ENCODE assay signal across 8 cellular contexts in genomic region chr3:23809840-23810341, GRCh38. TPM values are rescaled to one million over a fixed set of nuclear protein-coding genes. Genes with fewer than 3 reads are reported as not detected.
DNase-seq lines count a peak whose midpoint lies in the region; TF ChIP-seq lines count a peak whose summit lies in the region.

No MANE protein-coding gene starts in this region.

- H3K4me3 ChIP-seq in SJCRH30: peak overlapping the region; percentile 65
- peak overlapping the region; percentile 83 to 86 for H3K4me3 ChIP-seq in esophagus (ENCODE audit: low read depth in 1 of 2, low read length in 2 of 2)
- H3K4me3 ChIP-seq in prostate gland: peak overlapping the region; percentile 54 to 72

- TF ChIP-seq CTCF in prostate gland (IDR thresholded peaks at IDR 0.05): no peak

- H3K9me3 ChIP-seq in SJCRH30 (replicated peaks) (no peaks in the 10 kb centered on the region), esophagus (ENCODE audit: control insufficient read depth in 2 of 2, insufficient read depth in 1 of 2, low read depth in 1 of 2, low read length in 1 of 2) (no peaks in the 10 kb centered on the region), prostate gland (no peaks in the 10 kb centered on the region)

- intact Hi-C loops in prostate gland (cut with DNase I): loop anchor here (10.0 kb wide), 1 partner anchor 605 kb away; the partner anchor contains the start of gene UBE2E2

- no peaks in the 10 kb centered on the region for H3K27me3 ChIP-seq in SJCRH30
- H3K27me3 ChIP-seq in esophagus (ENCODE audit: control insufficient read depth in 1 of 2, insufficient read depth in 2 of 2, low read length in 2 of 2): no peaks in the 10 kb centered on the region
- no peaks in the 10 kb centered on the region for H3K27me3 ChIP-seq in prostate gland (replicated peaks; ENCODE audit: insufficient read depth)

- WGBS in esophagus, 2 donors: 38 to 47% methylated on average over 13 of the region's 13 CpGs
- 39% methylated on average over 13 of the region's 13 CpGs for WGBS in prostate gland

- peak; percentile 9 for DNase-seq in NOMO-1 treated with DMSO at 0.1 percent for 48 hours (lab: John Stamatoyannopoulos, UW; ENCODE audit: unreplicated experiment)
- no peak for DNase-seq in NOMO-1 treated with dmso at 0.1 percent for 144 hours (lab: John Stamatoyannopoulos, UW; ENCODE audit: unreplicated experiment)
- DNase-seq in SJCRH30: no peak
- no peak for DNase-seq in prostate gland (ENCODE audit: low spot score)
- DNase-seq in NCI-H446 (lab: John Stamatoyannopoulos, UW): no peak
- no peak for DNase-seq in globus pallidus (ENCODE audit: low spot score)
- no peak for DNase-seq in NCI-H1105 treated with DMSO at 0.1 percent for 48 hours (lab: John Stamatoyannopoulos, UW)

- H3K27ac ChIP-seq in SJCRH30 (no peak overlapping the region; the same call in 1 of the 2 replicates), esophagus (ENCODE audit: low read depth in 2 of 2, low read length in 1 of 2) (peak overlapping the region; percentile 79 to 91), prostate gland (peak overlapping the region; percentile 93 to 94)

- H3K36me3 ChIP-seq in SJCRH30: peaks cover 34% of the 10 kb centered on the region
- H3K36me3 ChIP-seq in esophagus (ENCODE audit: control insufficient read depth in 2 of 2, insufficient read depth in 2 of 2, low read length in 1 of 2): no peaks in the 10 kb centered on the region
- no peaks in the 10 kb centered on the region for H3K36me3 ChIP-seq in prostate gland

- peaks cover 11% of the 10 kb centered on the region; the same call in 1 of the 2 replicates for H3K4me1 ChIP-seq in SJCRH30
- no peaks in the 10 kb centered on the region for H3K4me1 ChIP-seq in esophagus (ENCODE audit: control insufficient read depth in 2 of 2, insufficient read depth in 2 of 2, low read length in 1 of 2)
- H3K4me1 ChIP-seq in prostate gland (replicated peaks): peaks cover 6% of the 10 kb centered on the region

- no peak for TF ChIP-seq POLR2A in prostate gland (IDR thresholded peaks at IDR 0.05)

RNA-seq across cellular contexts. Expression of gene UBE2E1, which starts 4.1 kb away (rescaled TPM):
- 169 and 182 TPM in 2 replicates for total RNA-seq in SJCRH30 (2014; rRNA removed; shearing (Covaris generic))
- 100 to 1,000 TPM in 1 of 2 donors, 10 to 100 TPM in 1; 86.1 to 102 TPM for polyA plus RNA-seq in esophagus
- 10 to 100 TPM; 77.8 to 92.1 TPM for total RNA-seq in prostate gland
